ENCODE assay signal across 8 cellular contexts in genomic region chr11:59753650-59754493, GRCh38. TPM values are rescaled to one million over a fixed set of nuclear protein-coding genes. Genes with fewer than 3 reads are reported as not detected.
DNase-seq lines count a peak whose midpoint lies in the region; ATAC-seq and TF ChIP-seq lines count a peak whose summit lies in the region.

No MANE protein-coding gene starts in this region.

- no peaks in the 10 kb centered on the region for H3K27me3 ChIP-seq in right lobe of liver

- peak overlapping the region; percentile 84 for H3K27ac Mint-ChIP-seq in activated CD4-positive, alpha-beta T cell treated with anti-CD3 and anti-CD28 coated beads, Interleukin-2, amount 10 ng/mL, durations not matched to agents 7 days and 5 days

- DNase-seq in AG20443 (ENCODE audit: low spot score) (peak; percentile 93), NCI-H446 (lab: John Stamatoyannopoulos, UW) (peak; percentile 52 to 78), dermis blood vessel endothelial cell (peak; percentile 89), right lobe of liver (peak; percentile 89 to 90 (median 90))
- DNase-seq in activated CD4-positive, alpha-beta T cell treated with anti-CD3 and anti-CD28 coated beads, Interleukin-2, amount 10 ng/mL, durations not matched to agents 7 days and 5 days = peak; percentile 89
- DNase-seq in stimulated activated CD4-positive, alpha-beta T cell treated with anti-CD3 and anti-CD28 coated beads, Interleukin-4, amount 100 ng/mL, for 24 hours = peak; percentile 85

- POLR2A ChIA-PET in activated CD4-positive, alpha-beta T cell treated with anti-CD3 and anti-CD28 coated beads, Interleukin-2, amount 10 ng/mL, durations not matched to agents 7 days and 5 days (lab: Charles Lee) = no interaction called here

- 35% methylated on average over 31 of the region's 47 CpGs for WGBS in right lobe of liver (ENCODE audit: insufficient coverage, low coverage, low lambda C conversion rate, missing lambda C conversion rate)

- peak overlapping the region; percentile 84 to 94 (median 86) for H3K27ac ChIP-seq in right lobe of liver

- no peak for TF ChIP-seq POLR2A in right lobe of liver (IDR thresholded peaks at IDR 0.05)

- H3K9me3 Mint-ChIP-seq in activated CD4-positive, alpha-beta T cell treated with anti-CD3 and anti-CD28 coated beads, Interleukin-2, amount 10 ng/mL, durations not matched to agents 7 days and 5 days = no peaks in the 10 kb centered on the region

- intact Hi-C loops in right lobe of liver (cut with DNase I) = loop anchor here (5.0 kb wide), 1 partner anchor 48 kb away; no protein-coding TSS in a partner anchor

- peaks cover 5% of the 10 kb centered on the region for H3K27me3 Mint-ChIP-seq in activated CD4-positive, alpha-beta T cell treated with anti-CD3 and anti-CD28 coated beads, Interleukin-2, amount 10 ng/mL, durations not matched to agents 7 days and 5 days

- TF ChIP-seq CTCF in right lobe of liver (IDR thresholded peaks at IDR 0.05) = peak; percentile 86 to 94 (median 92)

- CTCF ChIA-PET in activated CD4-positive, alpha-beta T cell treated with anti-CD3 and anti-CD28 coated beads, Interleukin-2, amount 10 ng/mL, durations not matched to agents 7 days and 5 days (lab: Charles Lee) = interaction anchor here (0.9 to 4.8 kb wide), 11 partner anchors 9 to 63 kb away, joined by 3 to 30 read pairs (median 4); partner anchors contain the start of gene MRPL16

- H3K9me3 ChIP-seq in right lobe of liver = no peaks in the 10 kb centered on the region

- H3K4me3 ChIP-seq in right lobe of liver = peak overlapping the region; percentile 84 to 88 (median 88)

- ATAC-seq in GM18873 (IDR thresholded peaks at IDR 0.05; ENCODE audit: low FRiP score, unreplicated experiment) (peak; percentile 78), HG03159 (IDR thresholded peaks at IDR 0.05; ENCODE audit: unreplicated experiment) (peak; percentile 72), right lobe of liver (peak; percentile 76 to 87 (median 84))

- H3K4me3 Mint-ChIP-seq in activated CD4-positive, alpha-beta T cell treated with anti-CD3 and anti-CD28 coated beads, Interleukin-2, amount 10 ng/mL, durations not matched to agents 7 days and 5 days = peak overlapping the region; percentile 86

- peaks cover 16% of the 10 kb centered on the region for H3K36me3 Mint-ChIP-seq in activated CD4-positive, alpha-beta T cell treated with anti-CD3 and anti-CD28 coated beads, Interleukin-2, amount 10 ng/mL, durations not matched to agents 7 days and 5 days (ENCODE audit: low read depth)

- H3K36me3 ChIP-seq in right lobe of liver = no peaks in the 10 kb centered on the region

- peaks cover 33% of the 10 kb centered on the region for H3K4me1 Mint-ChIP-seq in activated CD4-positive, alpha-beta T cell treated with anti-CD3 and anti-CD28 coated beads, Interleukin-2, amount 10 ng/mL, durations not matched to agents 7 days and 5 days

- no peaks in the 10 kb centered on the region for H3K4me1 ChIP-seq in right lobe of liver

RNA-seq across cellular contexts. Expression of gene STX3, which starts 1.3 kb away (rescaled TPM):
- 10 to 100 TPM; 39.6 to 42.0 TPM for total RNA-seq in activated CD4-positive, alpha-beta T cell treated with anti-CD3 and anti-CD28 coated beads, Interleukin-2, amount 10 ng/mL, durations not matched to agents 7 days and 5 days
- total RNA-seq in dermis blood vessel endothelial cell (77.5 and 143 TPM in 2 replicates), right lobe of liver (10 to 100 TPM in 3 of 6 experiments, 1 to 10 TPM in 3; 4.5 to 16.5 (median 8.6) TPM)

RNA-seq across cellular contexts. Expression of gene OR10V1, which starts 40.2 kb away (rescaled TPM):
- total RNA-seq in activated CD4-positive, alpha-beta T cell treated with anti-CD3 and anti-CD28 coated beads, Interleukin-2, amount 10 ng/mL, durations not matched to agents 7 days and 5 days = not detected
- total RNA-seq in dermis blood vessel endothelial cell (not detected in 2 replicates), right lobe of liver (not detected)

RNA-seq across cellular contexts. Expression of gene MRPL16, which starts 56.7 kb away (rescaled TPM):
- 10 to 100 TPM; 77.1 to 78.3 TPM for total RNA-seq in activated CD4-positive, alpha-beta T cell treated with anti-CD3 and anti-CD28 coated beads, Interleukin-2, amount 10 ng/mL, durations not matched to agents 7 days and 5 days
- total RNA-seq in dermis blood vessel endothelial cell = 35.9 and 44.5 TPM in 2 replicates
- 10 to 100 TPM; 30.6 to 48.3 (median 37.3) TPM for total RNA-seq in right lobe of liver

Comparison
In these comparisons a context has a peak if more than half of its experiments do, and no peak if none do; other contexts are left out.
1. Peak in every context shown above with its lines: DNase-seq, ATAC-seq, H3K4me3 ChIP-seq and H3K27ac ChIP-seq.